In the genomic region with DNA sequence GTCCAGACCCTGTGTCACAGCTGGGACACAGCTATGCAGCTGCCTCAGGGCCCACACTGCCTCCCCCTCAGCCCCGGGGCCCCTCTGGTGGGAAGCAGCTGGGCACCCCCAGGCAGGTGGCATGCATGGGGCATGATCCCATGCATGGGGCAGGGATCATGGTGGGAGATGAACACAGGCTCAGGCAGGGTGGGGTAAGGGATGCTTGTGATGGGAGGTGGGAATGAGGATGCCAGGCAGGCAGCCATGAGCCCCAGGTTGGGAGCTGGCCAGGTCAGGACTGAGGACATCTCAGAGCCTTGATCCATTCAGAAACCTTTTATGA, we compare ENCODE assay signal across 12 cellular contexts. TPM values are rescaled to one million over a fixed set of nuclear protein-coding genes. Genes with fewer than 3 reads are reported as not detected.
DNase-seq lines count a peak whose midpoint lies in the region; ATAC-seq and TF ChIP-seq lines count a peak whose summit lies in the region.
"Had no signal": no experiment of that assay in that cellular context is flagged by ENCODE, and none has a peak within 500 bp of the region (broad histone marks: within the 10 kb centered on the region; RNA-seq: fewer than 3 reads in every experiment).

No MANE protein-coding gene starts in this region.

- H3K27ac ChIP-seq in A673 (ENCODE audit: low read depth, low read length, poor library complexity, severe bottlenecking) = peak overlapping the region; percentile 96
- H3K27ac ChIP-seq in HCT116 (ENCODE audit: low read depth, low read length) = no peak overlapping the region; the same call in 1 of the 2 replicates
- H3K27ac ChIP-seq in caudate nucleus (ENCODE audit: low read depth, low read length) = peak overlapping the region; percentile 78
- H3K27ac ChIP-seq: brain microvascular endothelial cell had no signal

- H3K27me3 ChIP-seq in A673 (replicated peaks; ENCODE audit: insufficient read depth, low read depth, low read length, poor library complexity) = no peaks in the 10 kb centered on the region
- H3K27me3 ChIP-seq in HCT116 (ENCODE audit: insufficient read depth, low read length) = no peaks in the 10 kb centered on the region
- no peaks in the 10 kb centered on the region for H3K27me3 ChIP-seq in H7 (ENCODE audit: control insufficient read depth, insufficient read depth, low read length)
- H3K27me3 ChIP-seq: brain microvascular endothelial cell had no signal

- CTCF ChIA-PET in A673 (lab: Charles Lee) = no interaction called here
- CTCF ChIA-PET in HCT116 (lab: Charles Lee) = no interaction called here

- no peaks in the 10 kb centered on the region for H3K9me2 ChIP-seq in HCT116 (ENCODE audit: insufficient read depth)

- RAD21 ChIA-PET in HCT116 (lab: Charles Lee; ENCODE audit: low non-redundant PET in 1 of 2, low total read pairs in 2 of 2, uncharacterized antibody in 2 of 2, unreplicated experiment in 2 of 2) = no interaction called here

- BruUV-seq in A673 (replicated peaks; lab: Mats Ljungman, UMichigan) = no TSS peak
- no TSS peak for BruUV-seq in HCT116 (replicated peaks; lab: Mats Ljungman, UMichigan)

- H3K4me1 Mint-ChIP-seq in nephron = peaks cover 63% of the 10 kb centered on the region

- H3K36me3 ChIP-seq in A673 (ENCODE audit: insufficient read depth, low read length, poor library complexity, severe bottlenecking) = no peaks in the 10 kb centered on the region
- no peaks in the 10 kb centered on the region for H3K36me3 ChIP-seq in HCT116 (ENCODE audit: control insufficient read depth in 1 of 2, insufficient read depth in 2 of 2, low read length in 2 of 2)
- H3K36me3 ChIP-seq in H7 (replicated peaks; ENCODE audit: control insufficient read depth, insufficient read depth, low read length) = no peaks in the 10 kb centered on the region
- H3K36me3 ChIP-seq: brain microvascular endothelial cell had no signal

- ATAC-seq in HCT116 (no peak), GM18858 (IDR thresholded peaks at IDR 0.05; ENCODE audit: unreplicated experiment) (no peak), GM21515 (IDR thresholded peaks at IDR 0.05; ENCODE audit: unreplicated experiment) (no peak)

- POLR2A ChIA-PET in A673 (lab: Charles Lee; ENCODE audit: low non-redundant PET) (no interaction called here), HCT116 (lab: Charles Lee) (interaction anchor here (0.6 kb wide), 1 partner anchor 44 kb away, joined by 3 read pairs; a partner anchor contains a TSS)

- peak overlapping the region; percentile 26; the same call in 1 of the 2 replicates for H3K9ac ChIP-seq in HCT116 (ENCODE audit: low read length)

- no peak for DNase-seq in A673 (ENCODE audit: low spot score)
- no peak for DNase-seq in HCT116 (ENCODE audit: low read depth, low spot score)
- no peak for DNase-seq in caudate nucleus (lab: John Stamatoyannopoulos, UW)
- no peak for DNase-seq in A172 (ENCODE audit: low spot score)
- no peak for DNase-seq in H7
- DNase-seq: brain microvascular endothelial cell, C1 segment of cervical spinal cord, natural killer cell had no signal

- no peaks in the 10 kb centered on the region for H3K9me3 ChIP-seq in A673 (ENCODE audit: low read depth, low read length, poor library complexity, severe bottlenecking)
- H3K9me3 ChIP-seq in HCT116 (ENCODE audit: control insufficient read depth in 1 of 2, insufficient read depth in 1 of 2, low read depth in 1 of 2, low read length in 2 of 2) = no peaks in the 10 kb centered on the region; a peak in 1 of 4 replicates

- H3K27ac Mint-ChIP-seq in nephron = peak overlapping the region in 2 of 3 experiments; percentile 91 to 94
- H3K27ac Mint-ChIP-seq: natural killer cell had no signal

- no peak overlapping the region for H3K4me3 Mint-ChIP-seq in nephron
- H3K4me3 Mint-ChIP-seq: natural killer cell had no signal

- peak overlapping the region; percentile 45 for H3K4me2 ChIP-seq in HCT116 (ENCODE audit: low read length)
- H3K4me2 ChIP-seq: smooth muscle cell had no signal

- H4K20me1 ChIP-seq in HCT116 (ENCODE audit: insufficient read depth) = no peaks in the 10 kb centered on the region

- peaks cover 94% of the 10 kb centered on the region for H3K79me2 ChIP-seq in HCT116 (ENCODE audit: insufficient read depth, low read length)

- TF ChIP-seq RAD21 in HCT116 (IDR thresholded peaks at IDR 0.05; ENCODE audit: low read depth) = no peak

- intact Hi-C loops in A673 (cut with micrococcal nuclease; ENCODE audit: unreplicated experiment) (no loop called here), HCT116 (cut with micrococcal nuclease) (no loop called here)

- no peaks in the 10 kb centered on the region for H3K27me3 Mint-ChIP-seq in nephron (ENCODE audit: low read depth)

- H3K9me3 Mint-ChIP-seq in nephron = no peaks in the 10 kb centered on the region
- H3K9me3 Mint-ChIP-seq: natural killer cell had no signal

- no peak for TF ChIP-seq CTCF in A673 (conservative IDR thresholded peaks at IDR 0.05; ENCODE audit: low read depth, low read length)
- TF ChIP-seq CTCF in HCT116 (IDR thresholded peaks at IDR 0.05 in 2 of 3, conservative IDR thresholded peaks at IDR 0.05 in 1 of 3; ENCODE audit: borderline replicate concordance in 1 of 3, insufficient read depth in 1 of 3, low read depth in 2 of 3, low read length in 2 of 3) = no peak
- TF ChIP-seq CTCF in nephron (IDR thresholded peaks at IDR 0.05; ENCODE audit: unreplicated experiment in 3 of 3) = no peak

- H3K4me1 ChIP-seq in A673 (ENCODE audit: insufficient read depth, low read length, poor library complexity, severe bottlenecking) = peaks cover 61% of the 10 kb centered on the region
- peaks cover 68 to 77% of the 10 kb centered on the region in 2 experiments for H3K4me1 ChIP-seq in HCT116 (ENCODE audit: control insufficient read depth in 1 of 2, insufficient read depth in 2 of 2, low read length in 2 of 2)

- peaks cover 11% of the 10 kb centered on the region for H3K36me3 Mint-ChIP-seq in nephron (ENCODE audit: low read depth)
- H3K36me3 Mint-ChIP-seq: natural killer cell had no signal

- TF ChIP-seq POLR2A in HCT116 (IDR thresholded peaks at IDR 0.05; ENCODE audit: borderline replicate concordance, extremely low read depth, insufficient read depth, insufficient read length) = no peak

- H3K4me3 ChIP-seq in A673 (ENCODE audit: low read depth, low read length, poor library complexity, severe bottlenecking) (no peak overlapping the region), HCT116 (replicated peaks in 1 of 2; ENCODE audit: low read depth in 1 of 2, low read length in 2 of 2) (no peak overlapping the region), H7 (ENCODE audit: insufficient read depth, low read depth, low read length) (no peak overlapping the region)
- H3K4me3 ChIP-seq: smooth muscle cell had no signal

- no peak overlapping the region for H2AFZ ChIP-seq in HCT116 (ENCODE audit: low read depth, low read length, poor library complexity, severe bottlenecking)

TF ChIP-seq in HCT116, 20 proteins besides CTCF, POLR2A, EP300 and RAD21:
- TF ChIP-seq ZNF274 (IDR thresholded peaks at IDR 0.05; ENCODE audit: low read depth, low read length) = no peak
TF ChIP-seq in HCT116: peak in this region for 0.

RNA-seq across cellular contexts. Expression of a gene that starts 19.7 kb away (rescaled TPM):
- total RNA-seq in A673 (2021) (30.0 and 34.1 TPM in 2 replicates), HCT116 (2021; ENCODE audit: unreplicated experiment) (44.2 TPM)
- polyA plus RNA-seq in HCT116 (2012) = 28.1 and 33.1 TPM in 2 replicates
- 21.4 and 23.6 TPM in 2 replicates for total RNA-seq in A172 (2014; rRNA removed; shearing (Covaris generic))
- 16.9 and 27.1 TPM in 2 replicates for total RNA-seq in H7 (2014; rRNA removed; shearing (Covaris generic))

RNA-seq across cellular contexts. Expression of a gene that starts 23.5 kb away (rescaled TPM):
- total RNA-seq in A673 (2021) (51.5 and 52.9 TPM in 2 replicates), HCT116 (2021; ENCODE audit: unreplicated experiment) (54.6 TPM)
- 58.0 and 62.6 TPM in 2 replicates for polyA plus RNA-seq in HCT116 (2012)
- 49.7 and 50.5 TPM in 2 replicates for total RNA-seq in A172 (2014; rRNA removed; shearing (Covaris generic))
- 38.3 and 45.6 TPM in 2 replicates for total RNA-seq in H7 (2014; rRNA removed; shearing (Covaris generic))

RNA-seq across cellular contexts. Expression of a gene that starts 30.6 kb away (rescaled TPM):
- total RNA-seq in A673 (2021) (2.6 and 3.9 TPM in 2 replicates), HCT116 (2021; ENCODE audit: unreplicated experiment) (37.6 TPM)
- 35.7 and 36.0 TPM in 2 replicates for polyA plus RNA-seq in HCT116 (2012)
- 1.6 and 3.4 TPM in 2 replicates for total RNA-seq in A172 (2014; rRNA removed; shearing (Covaris generic))
- 0.94 and 3.4 TPM in 2 replicates for total RNA-seq in H7 (2014; rRNA removed; shearing (Covaris generic))

RNA-seq across cellular contexts. Expression of a gene that starts 44.3 kb away (rescaled TPM):
- total RNA-seq in A673 (2021) (11.8 and 15.8 TPM in 2 replicates), HCT116 (2021; ENCODE audit: unreplicated experiment) (49.4 TPM)
- 45.7 and 58.2 TPM in 2 replicates for polyA plus RNA-seq in HCT116 (2012)
- 32.7 and 38.3 TPM in 2 replicates for total RNA-seq in A172 (2014; rRNA removed; shearing (Covaris generic))
- total RNA-seq in H7 (2014; rRNA removed; shearing (Covaris generic)) = 18.5 and 24.6 TPM in 2 replicates
